1 cellular context compared by ENCODE assay signal in the genomic region with DNA sequence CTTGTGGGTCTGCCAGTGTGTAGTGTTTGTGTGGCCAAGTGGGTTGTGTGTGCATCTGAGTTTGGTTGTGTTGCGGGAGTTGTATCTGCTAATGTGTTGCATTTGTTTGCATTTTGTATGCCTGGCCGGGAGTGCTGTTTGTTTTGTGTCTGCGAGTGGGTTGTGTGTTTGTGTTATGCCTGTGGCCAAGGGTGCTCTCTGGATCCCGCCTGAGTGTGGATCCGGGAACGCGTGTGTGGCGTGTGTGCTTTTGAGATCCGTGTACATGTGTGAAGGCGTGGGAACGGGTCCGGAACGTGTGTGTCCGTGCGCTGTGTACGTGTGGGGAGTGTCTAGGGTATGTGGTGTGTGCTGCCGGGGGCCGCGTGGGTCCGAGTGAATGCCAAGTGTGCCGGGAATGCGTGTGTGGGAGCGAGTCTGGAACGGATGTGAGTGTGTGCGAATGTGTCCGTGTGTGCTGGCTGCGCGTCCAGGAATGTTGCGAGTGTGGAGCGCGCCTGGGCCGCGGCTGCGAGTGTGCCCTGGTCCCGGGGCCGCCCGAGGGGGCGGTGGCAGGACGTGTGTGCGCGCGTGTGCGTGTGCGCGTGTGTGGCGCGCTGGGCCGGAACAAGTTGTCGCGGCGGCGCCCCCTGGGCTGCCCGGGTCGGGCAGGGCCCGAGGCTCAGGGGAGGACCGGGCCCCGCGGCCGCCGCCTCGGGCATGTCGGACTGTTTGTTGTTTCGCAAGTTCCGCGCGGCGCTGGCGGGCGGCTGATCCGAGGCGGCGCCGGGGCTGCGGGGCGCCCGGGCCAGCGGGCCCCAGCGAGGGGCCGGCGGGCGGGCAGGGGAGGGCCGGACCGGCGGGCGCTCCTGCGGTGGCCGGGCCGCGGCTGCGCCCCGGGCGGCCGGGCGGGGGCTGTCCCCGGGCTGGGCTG.
TF ChIP-seq lines count a peak whose summit lies in the region.

No MANE protein-coding gene starts in this region.

TF ChIP-seq in K562, 482 proteins besides CTCF, POLR2A, EP300 and RAD21 (continued from another document and continues in another):
- TF ChIP-seq, protein P1, sequence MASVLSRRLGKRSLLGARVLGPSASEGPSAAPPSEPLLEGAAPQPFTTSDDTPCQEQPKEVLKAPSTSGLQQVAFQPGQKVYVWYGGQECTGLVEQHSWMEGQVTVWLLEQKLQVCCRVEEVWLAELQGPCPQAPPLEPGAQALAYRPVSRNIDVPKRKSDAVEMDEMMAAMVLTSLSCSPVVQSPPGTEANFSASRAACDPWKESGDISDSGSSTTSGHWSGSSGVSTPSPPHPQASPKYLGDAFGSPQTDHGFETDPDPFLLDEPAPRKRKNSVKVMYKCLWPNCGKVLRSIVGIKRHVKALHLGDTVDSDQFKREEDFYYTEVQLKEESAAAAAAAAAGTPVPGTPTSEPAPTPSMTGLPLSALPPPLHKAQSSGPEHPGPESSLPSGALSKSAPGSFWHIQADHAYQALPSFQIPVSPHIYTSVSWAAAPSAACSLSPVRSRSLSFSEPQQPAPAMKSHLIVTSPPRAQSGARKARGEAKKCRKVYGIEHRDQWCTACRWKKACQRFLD (CRISPR knock-in tag; IDR thresholded peaks at IDR 0.05) = no peak
- no peak for TF ChIP-seq ZKSCAN1 (IDR thresholded peaks at IDR 0.05; ENCODE audit: low read depth, low read length)
- no peak for TF ChIP-seq EWSR1 (IDR thresholded peaks at IDR 0.05; ENCODE audit: borderline replicate concordance, low read depth, partially characterized antibody)
- TF ChIP-seq ZBTB1 (CRISPR knock-in tag; IDR thresholded peaks at IDR 0.05; ENCODE audit: borderline replicate concordance, low read depth) = no peak
- TF ChIP-seq NFE2L1 (tag; IDR thresholded peaks at IDR 0.05; ENCODE audit: borderline replicate concordance, low read depth) = no peak
- TF ChIP-seq BRD9 (IDR thresholded peaks at IDR 0.05; ENCODE audit: low read depth, partially characterized antibody) = no peak
- no peak for TF ChIP-seq HDAC8 (tag; IDR thresholded peaks at IDR 0.05)
- no peak for TF ChIP-seq HNRNPUL1 (IDR thresholded peaks at IDR 0.05; ENCODE audit: low read length)
- TF ChIP-seq, protein P2, sequence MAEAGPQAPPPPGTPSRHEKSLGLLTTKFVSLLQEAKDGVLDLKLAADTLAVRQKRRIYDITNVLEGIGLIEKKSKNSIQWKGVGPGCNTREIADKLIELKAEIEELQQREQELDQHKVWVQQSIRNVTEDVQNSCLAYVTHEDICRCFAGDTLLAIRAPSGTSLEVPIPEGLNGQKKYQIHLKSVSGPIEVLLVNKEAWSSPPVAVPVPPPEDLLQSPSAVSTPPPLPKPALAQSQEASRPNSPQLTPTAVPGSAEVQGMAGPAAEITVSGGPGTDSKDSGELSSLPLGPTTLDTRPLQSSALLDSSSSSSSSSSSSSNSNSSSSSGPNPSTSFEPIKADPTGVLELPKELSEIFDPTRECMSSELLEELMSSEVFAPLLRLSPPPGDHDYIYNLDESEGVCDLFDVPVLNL (CRISPR knock-in tag; IDR thresholded peaks at IDR 0.05; ENCODE audit: low read depth) = no peak; the same call in 1 of the 2 replicates
- TF ChIP-seq ZNF561 (CRISPR knock-in tag; conservative IDR thresholded peaks at IDR 0.05) = no peak
- TF ChIP-seq SMAD4 (CRISPR knock-in tag; conservative IDR thresholded peaks at IDR 0.05) = no peak
- TF ChIP-seq SREBF1 (IDR thresholded peaks at IDR 0.05; ENCODE audit: borderline replicate concordance, low read depth, low read length) = no peak
- TF ChIP-seq ARID1B (IDR thresholded peaks at IDR 0.05) = 0 out of 2 replicates have a peak, but pooled peaks have one; percentile 33
- TF ChIP-seq, protein P3, sequence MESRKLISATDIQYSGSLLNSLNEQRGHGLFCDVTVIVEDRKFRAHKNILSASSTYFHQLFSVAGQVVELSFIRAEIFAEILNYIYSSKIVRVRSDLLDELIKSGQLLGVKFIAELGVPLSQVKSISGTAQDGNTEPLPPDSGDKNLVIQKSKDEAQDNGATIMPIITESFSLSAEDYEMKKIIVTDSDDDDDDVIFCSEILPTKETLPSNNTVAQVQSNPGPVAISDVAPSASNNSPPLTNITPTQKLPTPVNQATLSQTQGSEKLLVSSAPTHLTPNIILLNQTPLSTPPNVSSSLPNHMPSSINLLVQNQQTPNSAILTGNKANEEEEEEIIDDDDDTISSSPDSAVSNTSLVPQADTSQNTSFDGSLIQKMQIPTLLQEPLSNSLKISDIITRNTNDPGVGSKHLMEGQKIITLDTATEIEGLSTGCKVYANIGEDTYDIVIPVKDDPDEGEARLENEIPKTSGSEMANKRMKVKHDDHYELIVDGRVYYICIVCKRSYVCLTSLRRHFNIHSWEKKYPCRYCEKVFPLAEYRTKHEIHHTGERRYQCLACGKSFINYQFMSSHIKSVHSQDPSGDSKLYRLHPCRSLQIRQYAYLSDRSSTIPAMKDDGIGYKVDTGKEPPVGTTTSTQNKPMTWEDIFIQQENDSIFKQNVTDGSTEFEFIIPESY (CRISPR knock-in tag; IDR thresholded peaks at IDR 0.05) = no peak
- no peak for TF ChIP-seq SRSF9 (IDR thresholded peaks at IDR 0.05; ENCODE audit: borderline replicate concordance, low read depth, low read length)
- no peak for TF ChIP-seq MEF2A (IDR thresholded peaks at IDR 0.05; ENCODE audit: control insufficient read depth, low read depth, low read length)
- TF ChIP-seq NCOA1 (IDR thresholded peaks at IDR 0.05; ENCODE audit: low read depth) = no peak
- peak; percentile 55; the same call in 1 of the 2 replicates for TF ChIP-seq SMARCA4 (IDR thresholded peaks at IDR 0.05)
- no peak for TF ChIP-seq SP1 (CRISPR knock-in tag; IDR thresholded peaks at IDR 0.05)
- TF ChIP-seq IFI16 (CRISPR knock-in tag; IDR thresholded peaks at IDR 0.05) = no peak
- no peak for TF ChIP-seq GABPB1 (CRISPR knock-in tag; IDR thresholded peaks at IDR 0.05)
- no peak for TF ChIP-seq HMGN3 (IDR thresholded peaks at IDR 0.05; ENCODE audit: borderline replicate concordance, extremely low read depth, insufficient read length, low read depth, low read length)
- no peak for TF ChIP-seq GATAD2B (IDR thresholded peaks at IDR 0.05; ENCODE audit: borderline replicate concordance)
- no peak for TF ChIP-seq STAT5A (IDR thresholded peaks at IDR 0.05; ENCODE audit: borderline replicate concordance, low read length)
- TF ChIP-seq GATAD2A (IDR thresholded peaks at IDR 0.05) = no peak
- TF ChIP-seq, protein P4, sequence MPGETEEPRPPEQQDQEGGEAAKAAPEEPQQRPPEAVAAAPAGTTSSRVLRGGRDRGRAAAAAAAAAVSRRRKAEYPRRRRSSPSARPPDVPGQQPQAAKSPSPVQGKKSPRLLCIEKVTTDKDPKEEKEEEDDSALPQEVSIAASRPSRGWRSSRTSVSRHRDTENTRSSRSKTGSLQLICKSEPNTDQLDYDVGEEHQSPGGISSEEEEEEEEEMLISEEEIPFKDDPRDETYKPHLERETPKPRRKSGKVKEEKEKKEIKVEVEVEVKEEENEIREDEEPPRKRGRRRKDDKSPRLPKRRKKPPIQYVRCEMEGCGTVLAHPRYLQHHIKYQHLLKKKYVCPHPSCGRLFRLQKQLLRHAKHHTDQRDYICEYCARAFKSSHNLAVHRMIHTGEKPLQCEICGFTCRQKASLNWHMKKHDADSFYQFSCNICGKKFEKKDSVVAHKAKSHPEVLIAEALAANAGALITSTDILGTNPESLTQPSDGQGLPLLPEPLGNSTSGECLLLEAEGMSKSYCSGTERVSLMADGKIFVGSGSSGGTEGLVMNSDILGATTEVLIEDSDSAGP (CRISPR knock-in tag; IDR thresholded peaks at IDR 0.05) = no peak
- no peak for TF ChIP-seq ZFP1 (CRISPR knock-in tag; IDR thresholded peaks at IDR 0.05)
- no peak for TF ChIP-seq RB1 (IDR thresholded peaks at IDR 0.05; ENCODE audit: low read depth)
- no peak for TF ChIP-seq RBM15 (IDR thresholded peaks at IDR 0.05; ENCODE audit: insufficient read depth, low read length)
- no peak for TF ChIP-seq FOXP1 (CRISPR knock-in tag; IDR thresholded peaks at IDR 0.05)
- no peak for TF ChIP-seq ZC3H8 (IDR thresholded peaks at IDR 0.05)
- peak; percentile 19; the same call in 1 of the 2 replicates for TF ChIP-seq ZNF12 (CRISPR knock-in tag; IDR thresholded peaks at IDR 0.05)
- TF ChIP-seq, protein P5, sequence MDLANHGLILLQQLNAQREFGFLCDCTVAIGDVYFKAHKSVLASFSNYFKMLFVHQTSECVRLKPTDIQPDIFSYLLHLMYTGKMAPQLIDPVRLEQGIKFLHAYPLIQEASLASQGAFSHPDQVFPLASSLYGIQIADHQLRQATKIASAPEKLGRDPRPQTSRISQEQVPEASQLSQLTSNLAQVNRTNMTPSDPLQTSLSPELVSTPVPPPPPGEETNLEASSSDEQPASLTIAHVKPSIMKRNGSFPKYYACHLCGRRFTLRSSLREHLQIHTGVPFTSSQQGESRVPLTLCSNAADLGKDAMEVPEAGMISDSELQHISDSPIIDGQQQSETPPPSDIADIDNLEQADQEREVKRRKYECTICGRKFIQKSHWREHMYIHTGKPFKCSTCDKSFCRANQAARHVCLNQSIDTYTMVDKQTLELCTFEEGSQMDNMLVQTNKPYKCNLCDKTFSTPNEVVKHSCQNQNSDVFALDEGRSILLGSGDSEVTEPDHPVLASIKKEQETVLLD (IDR thresholded peaks at IDR 0.05) = no peak
- TF ChIP-seq HNRNPL (IDR thresholded peaks at IDR 0.05; ENCODE audit: low read depth, low read length) = no peak
- TF ChIP-seq NCOA4 (IDR thresholded peaks at IDR 0.05; ENCODE audit: partially characterized antibody) = no peak
- TF ChIP-seq, protein P6, sequence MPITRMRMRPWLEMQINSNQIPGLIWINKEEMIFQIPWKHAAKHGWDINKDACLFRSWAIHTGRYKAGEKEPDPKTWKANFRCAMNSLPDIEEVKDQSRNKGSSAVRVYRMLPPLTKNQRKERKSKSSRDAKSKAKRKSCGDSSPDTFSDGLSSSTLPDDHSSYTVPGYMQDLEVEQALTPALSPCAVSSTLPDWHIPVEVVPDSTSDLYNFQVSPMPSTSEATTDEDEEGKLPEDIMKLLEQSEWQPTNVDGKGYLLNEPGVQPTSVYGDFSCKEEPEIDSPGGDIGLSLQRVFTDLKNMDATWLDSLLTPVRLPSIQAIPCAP (CRISPR knock-in tag; IDR thresholded peaks at IDR 0.05; ENCODE audit: borderline replicate concordance) = no peak
- TF ChIP-seq LCOR (CRISPR knock-in tag; IDR thresholded peaks at IDR 0.05) = no peak
- TF ChIP-seq CBX2 (IDR thresholded peaks at IDR 0.05; ENCODE audit: insufficient read depth, low read length, poor library complexity, severe bottlenecking) = no peak
- TF ChIP-seq, protein P7, sequence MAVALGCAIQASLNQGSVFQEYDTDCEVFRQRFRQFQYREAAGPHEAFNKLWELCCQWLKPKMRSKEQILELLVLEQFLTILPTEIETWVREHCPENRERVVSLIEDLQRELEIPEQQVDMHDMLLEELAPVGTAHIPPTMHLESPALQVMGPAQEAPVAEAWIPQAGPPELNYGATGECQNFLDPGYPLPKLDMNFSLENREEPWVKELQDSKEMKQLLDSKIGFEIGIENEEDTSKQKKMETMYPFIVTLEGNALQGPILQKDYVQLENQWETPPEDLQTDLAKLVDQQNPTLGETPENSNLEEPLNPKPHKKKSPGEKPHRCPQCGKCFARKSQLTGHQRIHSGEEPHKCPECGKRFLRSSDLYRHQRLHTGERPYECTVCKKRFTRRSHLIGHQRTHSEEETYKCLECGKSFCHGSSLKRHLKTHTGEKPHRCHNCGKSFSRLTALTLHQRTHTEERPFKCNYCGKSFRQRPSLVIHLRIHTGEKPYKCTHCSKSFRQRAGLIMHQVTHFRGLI (CRISPR knock-in tag; IDR thresholded peaks at IDR 0.05) = no peak
- TF ChIP-seq ZNF134 (CRISPR knock-in tag; conservative IDR thresholded peaks at IDR 0.05) = no peak
- peak; percentile 2 for TF ChIP-seq ARHGAP35 (IDR thresholded peaks at IDR 0.05; ENCODE audit: partially characterized antibody)
- TF ChIP-seq, protein P8, sequence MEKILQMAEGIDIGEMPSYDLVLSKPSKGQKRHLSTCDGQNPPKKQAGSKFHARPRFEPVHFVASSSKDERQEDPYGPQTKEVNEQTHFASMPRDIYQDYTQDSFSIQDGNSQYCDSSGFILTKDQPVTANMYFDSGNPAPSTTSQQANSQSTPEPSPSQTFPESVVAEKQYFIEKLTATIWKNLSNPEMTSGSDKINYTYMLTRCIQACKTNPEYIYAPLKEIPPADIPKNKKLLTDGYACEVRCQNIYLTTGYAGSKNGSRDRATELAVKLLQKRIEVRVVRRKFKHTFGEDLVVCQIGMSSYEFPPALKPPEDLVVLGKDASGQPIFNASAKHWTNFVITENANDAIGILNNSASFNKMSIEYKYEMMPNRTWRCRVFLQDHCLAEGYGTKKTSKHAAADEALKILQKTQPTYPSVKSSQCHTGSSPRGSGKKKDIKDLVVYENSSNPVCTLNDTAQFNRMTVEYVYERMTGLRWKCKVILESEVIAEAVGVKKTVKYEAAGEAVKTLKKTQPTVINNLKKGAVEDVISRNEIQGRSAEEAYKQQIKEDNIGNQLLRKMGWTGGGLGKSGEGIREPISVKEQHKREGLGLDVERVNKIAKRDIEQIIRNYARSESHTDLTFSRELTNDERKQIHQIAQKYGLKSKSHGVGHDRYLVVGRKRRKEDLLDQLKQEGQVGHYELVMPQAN (IDR thresholded peaks at IDR 0.05; ENCODE audit: borderline replicate concordance) = 0 out of 2 replicates have a peak, but pooled peaks have one; percentile 67
- TF ChIP-seq, protein P9, sequence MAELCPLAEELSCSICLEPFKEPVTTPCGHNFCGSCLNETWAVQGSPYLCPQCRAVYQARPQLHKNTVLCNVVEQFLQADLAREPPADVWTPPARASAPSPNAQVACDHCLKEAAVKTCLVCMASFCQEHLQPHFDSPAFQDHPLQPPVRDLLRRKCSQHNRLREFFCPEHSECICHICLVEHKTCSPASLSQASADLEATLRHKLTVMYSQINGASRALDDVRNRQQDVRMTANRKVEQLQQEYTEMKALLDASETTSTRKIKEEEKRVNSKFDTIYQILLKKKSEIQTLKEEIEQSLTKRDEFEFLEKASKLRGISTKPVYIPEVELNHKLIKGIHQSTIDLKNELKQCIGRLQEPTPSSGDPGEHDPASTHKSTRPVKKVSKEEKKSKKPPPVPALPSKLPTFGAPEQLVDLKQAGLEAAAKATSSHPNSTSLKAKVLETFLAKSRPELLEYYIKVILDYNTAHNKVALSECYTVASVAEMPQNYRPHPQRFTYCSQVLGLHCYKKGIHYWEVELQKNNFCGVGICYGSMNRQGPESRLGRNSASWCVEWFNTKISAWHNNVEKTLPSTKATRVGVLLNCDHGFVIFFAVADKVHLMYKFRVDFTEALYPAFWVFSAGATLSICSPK (IDR thresholded peaks at IDR 0.05; ENCODE audit: borderline replicate concordance) = 0 out of 2 replicates have a peak, but pooled peaks have one; percentile 63
- TF ChIP-seq ZNF586 (CRISPR knock-in tag; conservative IDR thresholded peaks at IDR 0.05) = no peak
- no peak for TF ChIP-seq SETDB1 (IDR thresholded peaks at IDR 0.05; ENCODE audit: low read length)
- no peak for TF ChIP-seq JUN (IDR thresholded peaks at IDR 0.05; ENCODE audit: borderline replicate concordance, low read depth, low read length)
- no peak for TF ChIP-seq JUN (CRISPR knock-in tag; IDR thresholded peaks at IDR 0.05; ENCODE audit: borderline replicate concordance)
